Comparison of ENCODE assay signal across 1 cellular context in genomic region chr9:86354882-86355399, GRCh38.
TF ChIP-seq lines count a peak whose summit lies in the region.

No MANE protein-coding gene starts in this region.

TF ChIP-seq in GM23338, 12 proteins besides CTCF, POLR2A, EP300 and RAD21 (continued from another document):
- no peak for TF ChIP-seq ZNF462 (CRISPR knock-in tag; IDR thresholded peaks at IDR 0.05)
- TF ChIP-seq ETS1 (IDR thresholded peaks at IDR 0.05), result no peak
